1 cellular context compared by ENCODE assay signal in the genomic region with DNA sequence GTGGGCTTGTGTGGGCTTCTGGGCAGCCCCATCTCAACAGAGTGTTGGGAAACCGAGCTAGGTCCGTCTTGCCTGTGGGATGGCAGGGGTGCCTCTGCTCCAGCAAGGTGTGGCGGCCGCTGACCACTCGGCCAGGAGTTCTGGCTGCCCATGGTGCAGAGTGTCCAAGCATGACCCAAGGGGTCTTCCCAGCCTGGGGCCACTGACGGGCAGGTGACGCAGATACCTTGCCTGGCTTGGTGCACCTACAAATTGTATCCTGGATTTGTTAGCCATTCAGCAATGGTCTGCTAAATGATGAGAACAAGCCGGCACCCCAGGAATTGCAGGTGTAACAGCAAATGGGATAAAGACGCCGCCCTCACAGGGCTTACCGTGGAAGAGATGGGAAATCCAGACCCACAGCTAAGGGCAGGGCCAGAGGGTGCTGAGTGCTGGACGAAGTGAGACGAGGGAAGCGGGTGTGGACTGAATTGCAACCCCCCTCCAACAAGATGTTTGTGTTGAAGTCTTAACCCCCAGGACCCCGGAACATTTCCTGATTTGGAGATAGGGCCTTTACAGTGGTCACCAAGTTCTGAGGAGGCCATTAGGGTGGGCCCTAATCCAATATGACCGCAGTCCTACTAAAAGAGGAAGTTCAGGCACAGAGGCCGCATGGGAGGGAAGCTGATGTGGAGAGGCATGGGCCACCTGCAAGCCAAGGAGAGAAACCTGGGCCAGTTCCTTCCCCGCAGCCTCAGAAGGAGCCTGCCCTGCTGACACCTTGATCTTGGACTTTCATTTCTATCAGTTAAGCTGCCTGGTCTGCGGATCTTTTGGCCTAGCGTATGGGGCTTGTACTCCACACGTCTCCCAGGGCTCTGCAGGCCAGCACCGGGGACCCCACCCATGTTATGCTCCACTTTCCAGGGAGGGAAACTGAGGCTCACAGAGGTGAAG.
TF ChIP-seq lines count a peak whose summit lies in the region.

No MANE protein-coding gene starts in this region.

TF ChIP-seq in K562, 482 proteins besides CTCF, POLR2A, EP300 and RAD21 (continues in another document):
- TF ChIP-seq, protein P1, sequence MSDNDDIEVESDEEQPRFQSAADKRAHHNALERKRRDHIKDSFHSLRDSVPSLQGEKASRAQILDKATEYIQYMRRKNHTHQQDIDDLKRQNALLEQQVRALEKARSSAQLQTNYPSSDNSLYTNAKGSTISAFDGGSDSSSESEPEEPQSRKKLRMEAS (CRISPR knock-in tag; IDR thresholded peaks at IDR 0.05) = peak; percentile 87
- TF ChIP-seq NFRKB (IDR thresholded peaks at IDR 0.05; ENCODE audit: low read depth) = no peak
- TF ChIP-seq ZFX (CRISPR knock-in tag; IDR thresholded peaks at IDR 0.05) = peak; percentile 78
- peak; percentile 33; the same call in 1 of the 2 replicates for TF ChIP-seq GABPB1 (CRISPR knock-in tag; IDR thresholded peaks at IDR 0.05)
- peak; percentile 25; the same call in 1 of the 2 replicates for TF ChIP-seq ESRRA (IDR thresholded peaks at IDR 0.05; ENCODE audit: borderline replicate concordance, low read depth)
- no peak for TF ChIP-seq GTF2A2 (tag; IDR thresholded peaks at IDR 0.05)
- peak; percentile 43; the same call in 1 of the 2 replicates for TF ChIP-seq SMARCE1 (IDR thresholded peaks at IDR 0.05)
- no peak for TF ChIP-seq RAD51 (IDR thresholded peaks at IDR 0.05; ENCODE audit: borderline replicate concordance, low read depth)
- no peak for TF ChIP-seq PHB2 (IDR thresholded peaks at IDR 0.05; ENCODE audit: low read depth)
- TF ChIP-seq KAT2B (IDR thresholded peaks at IDR 0.05; ENCODE audit: low read depth, low read length) = no peak
- TF ChIP-seq, protein P2, sequence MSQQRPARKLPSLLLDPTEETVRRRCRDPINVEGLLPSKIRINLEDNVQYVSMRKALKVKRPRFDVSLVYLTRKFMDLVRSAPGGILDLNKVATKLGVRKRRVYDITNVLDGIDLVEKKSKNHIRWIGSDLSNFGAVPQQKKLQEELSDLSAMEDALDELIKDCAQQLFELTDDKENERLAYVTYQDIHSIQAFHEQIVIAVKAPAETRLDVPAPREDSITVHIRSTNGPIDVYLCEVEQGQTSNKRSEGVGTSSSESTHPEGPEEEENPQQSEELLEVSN (IDR thresholded peaks at IDR 0.05; ENCODE audit: borderline replicate concordance in 1 of 2, extremely low read depth in 1 of 2, insufficient read depth in 1 of 2, insufficient read length in 1 of 2, low read depth in 1 of 2, low read length in 1 of 2, poor library complexity in 1 of 2, severe bottlenecking in 1 of 2) = peak; percentile 46 to 63
- peak; percentile 38; the same call in 1 of the 2 replicates for TF ChIP-seq RNF2 (IDR thresholded peaks at IDR 0.05)
- TF ChIP-seq ZNF592 (IDR thresholded peaks at IDR 0.05) = peak; percentile 64; the same call in 1 of the 2 replicates
- TF ChIP-seq MTA1 (IDR thresholded peaks at IDR 0.05; ENCODE audit: borderline replicate concordance) = 0 out of 2 replicates have a peak, but pooled peaks have one; percentile 20
- no peak for TF ChIP-seq SP1 (CRISPR knock-in tag; IDR thresholded peaks at IDR 0.05)
- TF ChIP-seq CREB5 (CRISPR knock-in tag; IDR thresholded peaks at IDR 0.05) = no peak
- TF ChIP-seq POLR2AphosphoS5 (IDR thresholded peaks at IDR 0.05; ENCODE audit: control insufficient read depth, insufficient read depth, low read depth, low read length) = no peak
- TF ChIP-seq, protein P3, sequence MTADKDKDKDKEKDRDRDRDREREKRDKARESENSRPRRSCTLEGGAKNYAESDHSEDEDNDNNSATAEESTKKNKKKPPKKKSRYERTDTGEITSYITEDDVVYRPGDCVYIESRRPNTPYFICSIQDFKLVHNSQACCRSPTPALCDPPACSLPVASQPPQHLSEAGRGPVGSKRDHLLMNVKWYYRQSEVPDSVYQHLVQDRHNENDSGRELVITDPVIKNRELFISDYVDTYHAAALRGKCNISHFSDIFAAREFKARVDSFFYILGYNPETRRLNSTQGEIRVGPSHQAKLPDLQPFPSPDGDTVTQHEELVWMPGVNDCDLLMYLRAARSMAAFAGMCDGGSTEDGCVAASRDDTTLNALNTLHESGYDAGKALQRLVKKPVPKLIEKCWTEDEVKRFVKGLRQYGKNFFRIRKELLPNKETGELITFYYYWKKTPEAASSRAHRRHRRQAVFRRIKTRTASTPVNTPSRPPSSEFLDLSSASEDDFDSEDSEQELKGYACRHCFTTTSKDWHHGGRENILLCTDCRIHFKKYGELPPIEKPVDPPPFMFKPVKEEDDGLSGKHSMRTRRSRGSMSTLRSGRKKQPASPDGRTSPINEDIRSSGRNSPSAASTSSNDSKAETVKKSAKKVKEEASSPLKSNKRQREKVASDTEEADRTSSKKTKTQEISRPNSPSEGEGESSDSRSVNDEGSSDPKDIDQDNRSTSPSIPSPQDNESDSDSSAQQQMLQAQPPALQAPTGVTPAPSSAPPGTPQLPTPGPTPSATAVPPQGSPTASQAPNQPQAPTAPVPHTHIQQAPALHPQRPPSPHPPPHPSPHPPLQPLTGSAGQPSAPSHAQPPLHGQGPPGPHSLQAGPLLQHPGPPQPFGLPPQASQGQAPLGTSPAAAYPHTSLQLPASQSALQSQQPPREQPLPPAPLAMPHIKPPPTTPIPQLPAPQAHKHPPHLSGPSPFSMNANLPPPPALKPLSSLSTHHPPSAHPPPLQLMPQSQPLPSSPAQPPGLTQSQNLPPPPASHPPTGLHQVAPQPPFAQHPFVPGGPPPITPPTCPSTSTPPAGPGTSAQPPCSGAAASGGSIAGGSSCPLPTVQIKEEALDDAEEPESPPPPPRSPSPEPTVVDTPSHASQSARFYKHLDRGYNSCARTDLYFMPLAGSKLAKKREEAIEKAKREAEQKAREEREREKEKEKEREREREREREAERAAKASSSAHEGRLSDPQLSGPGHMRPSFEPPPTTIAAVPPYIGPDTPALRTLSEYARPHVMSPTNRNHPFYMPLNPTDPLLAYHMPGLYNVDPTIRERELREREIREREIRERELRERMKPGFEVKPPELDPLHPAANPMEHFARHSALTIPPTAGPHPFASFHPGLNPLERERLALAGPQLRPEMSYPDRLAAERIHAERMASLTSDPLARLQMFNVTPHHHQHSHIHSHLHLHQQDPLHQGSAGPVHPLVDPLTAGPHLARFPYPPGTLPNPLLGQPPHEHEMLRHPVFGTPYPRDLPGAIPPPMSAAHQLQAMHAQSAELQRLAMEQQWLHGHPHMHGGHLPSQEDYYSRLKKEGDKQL (CRISPR knock-in tag; IDR thresholded peaks at IDR 0.05; ENCODE audit: borderline replicate concordance) = no peak
- peak in 1 of 3 experiments; percentile 52 for TF ChIP-seq YY1 (IDR thresholded peaks at IDR 0.05; ENCODE audit: borderline replicate concordance in 1 of 3, control insufficient read depth in 1 of 3, extremely low read depth in 1 of 3, insufficient read depth in 3 of 3, insufficient read length in 1 of 3, insufficient replicate concordance in 2 of 3, low read depth in 1 of 3, low read length in 2 of 3)
- TF ChIP-seq, protein P4, sequence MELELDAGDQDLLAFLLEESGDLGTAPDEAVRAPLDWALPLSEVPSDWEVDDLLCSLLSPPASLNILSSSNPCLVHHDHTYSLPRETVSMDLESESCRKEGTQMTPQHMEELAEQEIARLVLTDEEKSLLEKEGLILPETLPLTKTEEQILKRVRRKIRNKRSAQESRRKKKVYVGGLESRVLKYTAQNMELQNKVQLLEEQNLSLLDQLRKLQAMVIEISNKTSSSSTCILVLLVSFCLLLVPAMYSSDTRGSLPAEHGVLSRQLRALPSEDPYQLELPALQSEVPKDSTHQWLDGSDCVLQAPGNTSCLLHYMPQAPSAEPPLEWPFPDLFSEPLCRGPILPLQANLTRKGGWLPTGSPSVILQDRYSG (tag; conservative IDR thresholded peaks at IDR 0.05; ENCODE audit: low read depth) = no peak
- TF ChIP-seq, protein P5, sequence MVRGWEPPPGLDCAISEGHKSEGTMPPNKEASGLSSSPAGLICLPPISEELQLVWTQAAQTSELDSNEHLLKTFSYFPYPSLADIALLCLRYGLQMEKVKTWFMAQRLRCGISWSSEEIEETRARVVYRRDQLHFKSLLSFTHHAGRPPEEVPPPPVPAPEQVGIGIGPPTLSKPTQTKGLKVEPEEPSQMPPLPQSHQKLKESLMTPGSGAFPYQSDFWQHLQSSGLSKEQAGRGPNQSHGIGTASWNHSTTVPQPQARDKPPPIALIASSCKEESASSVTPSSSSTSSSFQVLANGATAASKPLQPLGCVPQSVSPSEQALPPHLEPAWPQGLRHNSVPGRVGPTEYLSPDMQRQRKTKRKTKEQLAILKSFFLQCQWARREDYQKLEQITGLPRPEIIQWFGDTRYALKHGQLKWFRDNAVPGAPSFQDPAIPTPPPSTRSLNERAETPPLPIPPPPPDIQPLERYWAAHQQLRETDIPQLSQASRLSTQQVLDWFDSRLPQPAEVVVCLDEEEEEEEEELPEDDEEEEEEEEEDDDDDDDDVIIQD (CRISPR knock-in tag; IDR thresholded peaks at IDR 0.05) = no peak
- TF ChIP-seq, protein P6, sequence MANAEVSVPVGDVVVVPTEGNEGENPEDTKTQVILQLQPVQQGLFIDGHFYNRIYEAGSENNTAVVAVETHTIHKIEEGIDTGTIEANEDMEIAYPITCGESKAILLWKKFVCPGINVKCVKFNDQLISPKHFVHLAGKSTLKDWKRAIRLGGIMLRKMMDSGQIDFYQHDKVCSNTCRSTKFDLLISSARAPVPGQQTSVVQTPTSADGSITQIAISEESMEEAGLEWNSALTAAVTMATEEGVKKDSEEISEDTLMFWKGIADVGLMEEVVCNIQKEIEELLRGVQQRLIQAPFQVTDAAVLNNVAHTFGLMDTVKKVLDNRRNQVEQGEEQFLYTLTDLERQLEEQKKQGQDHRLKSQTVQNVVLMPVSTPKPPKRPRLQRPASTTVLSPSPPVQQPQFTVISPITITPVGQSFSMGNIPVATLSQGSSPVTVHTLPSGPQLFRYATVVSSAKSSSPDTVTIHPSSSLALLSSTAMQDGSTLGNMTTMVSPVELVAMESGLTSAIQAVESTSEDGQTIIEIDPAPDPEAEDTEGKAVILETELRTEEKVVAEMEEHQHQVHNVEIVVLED (CRISPR knock-in tag; IDR thresholded peaks at IDR 0.05) = no peak
- TF ChIP-seq, protein P7, sequence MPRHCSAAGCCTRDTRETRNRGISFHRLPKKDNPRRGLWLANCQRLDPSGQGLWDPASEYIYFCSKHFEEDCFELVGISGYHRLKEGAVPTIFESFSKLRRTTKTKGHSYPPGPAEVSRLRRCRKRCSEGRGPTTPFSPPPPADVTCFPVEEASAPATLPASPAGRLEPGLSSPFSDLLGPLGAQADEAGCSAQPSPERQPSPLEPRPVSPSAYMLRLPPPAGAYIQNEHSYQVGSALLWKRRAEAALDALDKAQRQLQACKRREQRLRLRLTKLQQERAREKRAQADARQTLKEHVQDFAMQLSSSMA (CRISPR knock-in tag; IDR thresholded peaks at IDR 0.05) = no peak
